ENCODE assay signal across 8 cellular contexts in the genomic region with DNA sequence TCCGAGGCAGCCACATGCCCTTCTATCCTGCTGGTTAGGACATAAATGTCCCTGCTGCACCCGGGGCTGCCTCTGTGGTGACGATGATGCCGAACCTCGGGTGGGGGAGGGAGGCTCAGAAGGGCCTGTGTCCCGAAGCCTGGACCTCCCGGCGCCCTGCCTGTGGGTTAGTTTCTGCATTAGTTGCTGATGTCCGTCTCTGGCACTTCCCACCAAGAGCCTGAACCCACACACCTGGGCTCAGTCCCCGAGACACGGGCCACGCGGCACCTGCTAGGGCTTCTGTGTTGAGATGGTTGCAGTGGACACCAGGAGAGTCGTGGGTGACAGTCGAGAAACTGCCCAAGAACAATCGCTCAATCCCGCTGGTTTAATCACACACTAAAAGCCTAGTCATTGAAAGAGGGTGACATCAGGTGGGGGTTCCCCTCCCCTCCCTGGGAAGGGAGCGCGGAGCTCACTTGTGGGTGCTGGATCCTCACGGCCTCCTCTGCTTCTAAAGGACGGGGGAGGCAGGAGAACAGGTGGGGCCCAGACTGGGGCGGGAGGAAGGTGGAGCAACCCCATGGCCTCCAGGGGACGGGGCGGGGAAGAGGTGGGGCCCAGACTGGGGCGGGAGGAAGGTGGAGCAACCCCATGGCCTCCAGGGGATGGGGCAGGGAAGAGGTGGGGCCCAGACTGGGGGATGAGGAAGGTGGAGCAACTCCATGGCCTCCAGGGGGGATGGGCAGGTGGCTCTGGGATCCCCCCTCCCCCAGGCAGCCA. TPM values are rescaled to one million over a fixed set of nuclear protein-coding genes. Genes with fewer than 3 reads are reported as not detected.
DNase-seq lines count a peak whose midpoint lies in the region; ATAC-seq and TF ChIP-seq lines count a peak whose summit lies in the region.
"Not testable (repeated sequence)": the region's sequence is repeated elsewhere in the genome, so short reads cannot be mapped to it uniquely, and the experiment has no call there.

No MANE protein-coding gene starts in this region.

- not testable (repeated sequence) for H3K9ac ChIP-seq in HUES48 (ENCODE audit: low read depth, low read length)

- peak; percentile 70 for DNase-seq in GM12864 (ENCODE audit: low read depth)
- DNase-seq in RPMI8226 = peak; percentile 88
- peak; percentile 80 for DNase-seq in activated T-cell treated with anti-CD3 and anti-CD28 coated beads, Interleukin-2, amount 50 U/mL, for 24 hours
- DNase-seq in esophagus squamous epithelium (lab: John Stamatoyannopoulos, UW) = peak; percentile 60
- DNase-seq in memory B cell (ENCODE audit: low spot score in 2 of 2) = peak in 1 of 2 donors; percentile 37
- peak; percentile 71 for DNase-seq in stimulated activated naive CD8-positive, alpha-beta T cell treated with anti-CD3 and anti-CD28 coated beads, Interleukin-15, Interleukin-2, amounts not matched to agents 100 U/mL and 50 U/mL, for 24 hours

- TF ChIP-seq CTCF in GM12864 (IDR thresholded peaks at IDR 0.05; ENCODE audit: low read depth, low read length, missing control alignments); esophagus squamous epithelium (IDR thresholded peaks at IDR 0.05): not testable (repeated sequence)

- H3K9me3 ChIP-seq in HUES48 (ENCODE audit: control insufficient read depth, insufficient read depth, low read length); esophagus squamous epithelium: not testable (repeated sequence)

- not testable (repeated sequence) for H3K36me3 Mint-ChIP-seq in activated T-cell treated with anti-CD3 and anti-CD28 coated beads, Interleukin-2, amount 50 U/mL, for 24 hours (ENCODE audit: low read depth); memory B cell

- not testable (repeated sequence) for H3K4me1 Mint-ChIP-seq in activated T-cell treated with anti-CD3 and anti-CD28 coated beads, Interleukin-2, amount 50 U/mL, for 24 hours (ENCODE audit: low read depth)
- H3K4me1 Mint-ChIP-seq in memory B cell = peaks cover 13% of the 10 kb centered on the region

- peak; percentile 100 for ATAC-seq in GM21737 (IDR thresholded peaks at IDR 0.05; ENCODE audit: unreplicated experiment)
- peak; percentile 97 for ATAC-seq in memory B cell (ENCODE audit: low read depth)
- peak; percentile 97 for ATAC-seq in stimulated activated naive CD8-positive, alpha-beta T cell treated with anti-CD3 and anti-CD28 coated beads, Interleukin-15, Interleukin-2, amounts not matched to agents 100 U/mL and 50 U/mL, for 24 hours

- H3K36me3 ChIP-seq in HUES48 (ENCODE audit: control insufficient read depth, insufficient read depth, low read length); esophagus squamous epithelium: not testable (repeated sequence)

- peak overlapping the region; percentile 23 for H3K4me3 Mint-ChIP-seq in activated T-cell treated with anti-CD3 and anti-CD28 coated beads, Interleukin-2, amount 50 U/mL, for 24 hours
- H3K4me3 Mint-ChIP-seq in memory B cell = peak overlapping the region; percentile 79

- H3K9me3 Mint-ChIP-seq in activated T-cell treated with anti-CD3 and anti-CD28 coated beads, Interleukin-2, amount 50 U/mL, for 24 hours; memory B cell: not testable (repeated sequence)

- not testable (repeated sequence) for TF ChIP-seq POLR2A in esophagus squamous epithelium (IDR thresholded peaks at IDR 0.05)

- not testable (repeated sequence) for H3K4me1 ChIP-seq in HUES48 (ENCODE audit: control insufficient read depth, insufficient read depth, low read length)
- peaks cover 0 to 21% (median 0%) of the 10 kb centered on the region in 3 donors for H3K4me1 ChIP-seq in esophagus squamous epithelium

- not testable (repeated sequence) for H3K4me3 ChIP-seq in GM12864 (ENCODE audit: low read depth, low read length)
- H3K4me3 ChIP-seq in HUES48 (ENCODE audit: low read depth, low read length) = 0 out of 2 replicates have a peak overlapping the region, but pooled peaks have one; percentile 35
- peak overlapping the region in 1 of 4 donors; percentile 13 for H3K4me3 ChIP-seq in esophagus squamous epithelium

- not testable (repeated sequence) for H3K27me3 ChIP-seq in HUES48 (ENCODE audit: control insufficient read depth, insufficient read depth, low read length)
- peaks cover 0 to 30% (median 0%) of the 10 kb centered on the region in 4 donors for H3K27me3 ChIP-seq in esophagus squamous epithelium

- WGBS in esophagus squamous epithelium, 2 donors = 25 to 53% methylated on average over 3 to 4 of the region's 25 CpGs

- intact Hi-C loops in esophagus squamous epithelium (cut with DNase I) = not testable (repeated sequence)

- not testable (repeated sequence) for H3K27me3 Mint-ChIP-seq in activated T-cell treated with anti-CD3 and anti-CD28 coated beads, Interleukin-2, amount 50 U/mL, for 24 hours
- H3K27me3 Mint-ChIP-seq in memory B cell = peaks cover 12% of the 10 kb centered on the region

- peak overlapping the region; percentile 59 for H3K27ac Mint-ChIP-seq in activated T-cell treated with anti-CD3 and anti-CD28 coated beads, Interleukin-2, amount 50 U/mL, for 24 hours
- not testable (repeated sequence) for H3K27ac Mint-ChIP-seq in memory B cell

- H3K27ac ChIP-seq in HUES48 (ENCODE audit: low read depth, low read length); esophagus squamous epithelium: not testable (repeated sequence)

RNA-seq across cellular contexts. Expression of a gene that starts 29.0 kb away (rescaled TPM):
- 10 to 100 TPM; 12.8 to 39.5 (median 25.9) TPM for total RNA-seq in esophagus squamous epithelium
